Comparison of ENCODE assay signal across 9 cellular contexts in the genomic region with DNA sequence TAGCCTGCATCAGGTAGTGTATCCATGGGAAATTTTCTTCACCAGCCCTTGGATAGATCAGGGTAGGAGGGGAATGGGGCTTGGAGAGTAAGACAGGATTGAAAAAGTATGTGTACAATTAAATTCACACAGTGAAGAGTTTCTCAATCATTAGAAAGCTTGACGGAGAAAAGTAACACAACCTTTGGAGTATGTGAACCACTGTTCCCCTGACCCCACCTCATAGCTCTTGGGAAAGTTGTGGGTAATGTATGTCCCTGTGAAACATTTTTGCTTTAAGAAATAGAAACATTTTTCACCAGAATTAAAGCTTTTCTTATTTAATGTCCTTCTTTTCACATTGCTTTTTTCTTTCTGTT. TPM values are rescaled to one million over a fixed set of nuclear protein-coding genes. Genes with fewer than 3 reads are reported as not detected.
A peak's percentile ranks its signal among the peaks of the same experiment; 100 is the strongest.
DNase-seq lines count a peak whose midpoint lies in the region; ATAC-seq and TF ChIP-seq lines count a peak whose summit lies in the region.
"Had no signal": no experiment of that assay in that cellular context is flagged by ENCODE, and none has a peak within 500 bp of the region (broad histone marks: within the 10 kb centered on the region; RNA-seq: fewer than 3 reads in every experiment).

No MANE protein-coding gene starts in this region.

- H3K27me3 ChIP-seq in duodenal mucosa (ENCODE audit: control insufficient read depth in 1 of 2, insufficient read depth in 2 of 2, low read length in 2 of 2): no peaks in the 10 kb centered on the region
- H3K27me3 ChIP-seq in neural progenitor cell: no peaks in the 10 kb centered on the region

- no peak overlapping the region for H3K4me2 ChIP-seq in neural progenitor cell

- H3K36me3 ChIP-seq in duodenal mucosa (ENCODE audit: control insufficient read depth in 1 of 2, insufficient read depth in 2 of 2, low read length in 2 of 2) (peaks cover 4 to 10% of the 10 kb centered on the region in 2 donors), neural progenitor cell (no peaks in the 10 kb centered on the region)

- H3F3A ChIP-seq in neural progenitor cell (ENCODE audit: low read depth): no peaks in the 10 kb centered on the region

- H3K27ac Mint-ChIP-seq in stimulated activated effector memory CD8-positive, alpha-beta T cell treated with anti-CD3 and anti-CD28 coated beads, Interleukin-12 subunit alpha, Interleukin-12 subunit beta, amount 100 ng/mL, for 72 hours: peak overlapping the region; percentile 96
- no peak overlapping the region for H3K27ac Mint-ChIP-seq in neural progenitor cell

- H3K4me1 Mint-ChIP-seq in stimulated activated effector memory CD8-positive, alpha-beta T cell treated with anti-CD3 and anti-CD28 coated beads, Interleukin-12 subunit alpha, Interleukin-12 subunit beta, amount 100 ng/mL, for 72 hours: peaks cover 46% of the 10 kb centered on the region
- H3K4me1 Mint-ChIP-seq in neural progenitor cell: no peaks in the 10 kb centered on the region

- H3K79me2 ChIP-seq in neural progenitor cell (ENCODE audit: low read depth): no peaks in the 10 kb centered on the region

- H3K4me1 ChIP-seq in duodenal mucosa (ENCODE audit: control insufficient read depth in 1 of 2, insufficient read depth in 2 of 2, low read length in 2 of 2) (peaks cover 19 to 22% of the 10 kb centered on the region in 2 donors), neural progenitor cell (no peaks in the 10 kb centered on the region)

- H3K9ac ChIP-seq in duodenal mucosa (ENCODE audit: low read depth in 1 of 2, low read length in 2 of 2) (peak overlapping the region; percentile 51 to 73), neural progenitor cell (no peak overlapping the region)

- no peak for TF ChIP-seq CTCF in neural progenitor cell (IDR thresholded peaks at IDR 0.05)

- H3K4me3 ChIP-seq in duodenal mucosa (ENCODE audit: low read depth in 1 of 2, low read length in 2 of 2): peak overlapping the region; percentile 72 to 82
- no peak overlapping the region for H3K4me3 ChIP-seq in neural progenitor cell

- peak; percentile 14 for ATAC-seq in HG03097 (IDR thresholded peaks at IDR 0.05; ENCODE audit: low FRiP score, unreplicated experiment)
- ATAC-seq in stimulated activated effector memory CD8-positive, alpha-beta T cell treated with anti-CD3 and anti-CD28 coated beads, Interleukin-12 subunit alpha, Interleukin-12 subunit beta, amount 100 ng/mL, for 72 hours: peak; percentile 22

- H3K27me3 Mint-ChIP-seq in neural progenitor cell (ENCODE audit: insufficient read depth, low read depth): no peaks in the 10 kb centered on the region

- H4K20me1 ChIP-seq in neural progenitor cell (ENCODE audit: low read depth): no peaks in the 10 kb centered on the region

- H3K4me3 Mint-ChIP-seq in stimulated activated effector memory CD8-positive, alpha-beta T cell treated with anti-CD3 and anti-CD28 coated beads, Interleukin-12 subunit alpha, Interleukin-12 subunit beta, amount 100 ng/mL, for 72 hours: peak overlapping the region; percentile 79
- H3K4me3 Mint-ChIP-seq in neural progenitor cell: no peak overlapping the region

- DNase-seq in SIG-M5 treated with dmso at 0.1 percent for 504 hours (lab: John Stamatoyannopoulos, UW; ENCODE audit: unreplicated experiment) (peak; percentile 45), SIG-M5 (lab: John Stamatoyannopoulos, UW) (no peak), AML-193 (lab: John Stamatoyannopoulos, UW) (no peak), neural progenitor cell (ENCODE audit: low spot score) (no peak), DMS79 treated with DMSO at 0.1 percent for 48 hours (lab: John Stamatoyannopoulos, UW) (no peak)
- DNase-seq in stimulated activated effector memory CD8-positive, alpha-beta T cell treated with anti-CD3 and anti-CD28 coated beads, Interleukin-12 subunit alpha, Interleukin-12 subunit beta, amount 100 ng/mL, for 72 hours (ENCODE audit: low spot score in 2 of 2): no peak

- peaks cover 28% of the 10 kb centered on the region for H3K36me3 Mint-ChIP-seq in stimulated activated effector memory CD8-positive, alpha-beta T cell treated with anti-CD3 and anti-CD28 coated beads, Interleukin-12 subunit alpha, Interleukin-12 subunit beta, amount 100 ng/mL, for 72 hours
- no peaks in the 10 kb centered on the region for H3K36me3 Mint-ChIP-seq in neural progenitor cell

- H3K9me3 ChIP-seq in duodenal mucosa (ENCODE audit: control insufficient read depth in 1 of 2, low read length in 2 of 2): no peaks in the 10 kb centered on the region
- no peaks in the 10 kb centered on the region for H3K9me3 ChIP-seq in neural progenitor cell (ENCODE audit: low read depth)

- H3K27ac ChIP-seq in duodenal mucosa (ENCODE audit: low read depth, low read length) (no peak overlapping the region), neural progenitor cell (no peak overlapping the region)
- H3K27ac ChIP-seq: SK-N-MC had no signal

- H3K9me3 Mint-ChIP-seq in stimulated activated effector memory CD8-positive, alpha-beta T cell treated with anti-CD3 and anti-CD28 coated beads, Interleukin-12 subunit alpha, Interleukin-12 subunit beta, amount 100 ng/mL, for 72 hours: no peaks in the 10 kb centered on the region
- no peaks in the 10 kb centered on the region for H3K9me3 Mint-ChIP-seq in neural progenitor cell

- no peak overlapping the region for H2AFZ ChIP-seq in neural progenitor cell (replicated peaks)

RNA-seq across cellular contexts. Expression of a gene that starts 0.3 kb away (rescaled TPM):
- not detected in 2 replicates for total RNA-seq in neural progenitor cell (ENCODE audit: low replicate concordance)

RNA-seq across cellular contexts. Expression of a gene that starts 9.9 kb away (rescaled TPM):
- not detected in 2 replicates for total RNA-seq in neural progenitor cell (ENCODE audit: low replicate concordance)

RNA-seq across cellular contexts. Expression of a gene that starts 12.3 kb away (rescaled TPM):
- not detected in 2 replicates for total RNA-seq in neural progenitor cell (ENCODE audit: low replicate concordance)
